In the genomic region with DNA sequence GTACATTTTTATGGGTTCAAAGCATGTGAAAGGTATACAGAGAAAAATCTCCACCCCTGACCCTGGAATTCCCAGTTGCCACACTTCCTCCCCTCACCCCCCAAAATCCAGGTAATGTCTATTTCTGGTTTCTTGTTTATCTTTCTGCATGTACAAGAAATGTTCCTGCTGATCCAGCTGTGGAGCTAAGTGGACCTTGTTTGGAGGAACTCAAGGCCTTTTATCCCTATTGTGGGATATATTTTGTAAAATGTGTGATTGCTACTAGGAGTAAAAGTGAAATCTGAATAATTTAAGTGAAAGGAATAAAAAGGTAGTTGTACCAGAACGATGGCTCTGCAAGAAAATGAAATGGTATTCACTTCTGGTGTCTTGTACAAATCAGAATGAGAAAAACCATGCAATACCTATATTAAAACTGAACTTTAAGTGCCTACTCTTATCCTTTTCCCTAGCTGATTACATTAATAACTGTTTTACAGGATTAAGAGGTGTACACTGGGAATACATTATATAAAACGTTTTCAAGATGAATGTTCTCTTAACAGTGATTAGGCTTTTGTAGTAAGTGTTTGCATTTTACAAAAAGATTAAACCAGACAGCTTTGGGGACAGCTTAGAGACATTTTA, we compare ENCODE assay signal across 8 cellular contexts. TPM values are rescaled to one million over a fixed set of nuclear protein-coding genes. Genes with fewer than 3 reads are reported as not detected.
DNase-seq lines count a peak whose midpoint lies in the region; ATAC-seq and TF ChIP-seq lines count a peak whose summit lies in the region.

No MANE protein-coding gene starts in this region.

- intact Hi-C loops in mammary epithelial cell (cut with micrococcal nuclease), result loop anchor here (2.0 kb wide), 1 partner anchor 66 kb away; no protein-coding TSS in a partner anchor

- 2% methylated on average over 2 of the region's 2 CpGs for WGBS in mammary epithelial cell (ENCODE audit: low coverage, missing lambda C conversion rate)

- H3K79me2 ChIP-seq in mammary epithelial cell (ENCODE audit: insufficient read depth, low read length), result peaks cover 91% of the 10 kb centered on the region

- no peaks in the 10 kb centered on the region for H3K9me3 Mint-ChIP-seq in naive B cell

- DNase-seq in AG10803 (ENCODE audit: low read depth) (no peak), mammary epithelial cell (peak; percentile 14), naive B cell (no peak), NCI-H1436 (lab: John Stamatoyannopoulos, UW) (no peak), OCI-M2 (lab: John Stamatoyannopoulos, UW; ENCODE audit: unreplicated experiment) (no peak), Peyer's patch (no peak)
- no peak for DNase-seq in effector CD8-positive, alpha-beta T cell (lab: John Stamatoyannopoulos, UW)

- H3K4me1 Mint-ChIP-seq in naive B cell, result peaks cover 37 to 65% (median 41%) of the 10 kb centered on the region in 3 donors

- no peaks in the 10 kb centered on the region for H4K20me1 ChIP-seq in mammary epithelial cell (ENCODE audit: insufficient read depth, low read length)

- in situ Hi-C loops in mammary epithelial cell (cut with MboI; ENCODE audit: low sequenced_read_pairs in 2 of 2), result no loop called here

- TF ChIP-seq CTCF in AG10803 (conservative IDR thresholded peaks at IDR 0.05; ENCODE audit: low read length), result no peak
- TF ChIP-seq CTCF in mammary epithelial cell (conservative IDR thresholded peaks at IDR 0.05 in 1 of 2, IDR thresholded peaks at IDR 0.05 in 1 of 2; ENCODE audit: extremely low read depth in 1 of 2, insufficient read depth in 1 of 2, low read depth in 1 of 2, low read length in 2 of 2), result no peak
- TF ChIP-seq CTCF in Peyer's patch (IDR thresholded peaks at IDR 0.05), result no peak

- H3K27me3 Mint-ChIP-seq in naive B cell, result no peaks in the 10 kb centered on the region

- no peaks in the 10 kb centered on the region for H3K36me3 Mint-ChIP-seq in naive B cell

- dilution Hi-C loops in mammary epithelial cell (cut with HindIII; ENCODE audit: low sequenced_read_pairs), result no loop called here

- no peak for TF ChIP-seq POLR2A in Peyer's patch (IDR thresholded peaks at IDR 0.05)

- H3K9ac ChIP-seq in HUES48 (ENCODE audit: low read depth, low read length) (no peak overlapping the region), mammary epithelial cell (ENCODE audit: insufficient read depth, low read length) (peak overlapping the region; percentile 100)

- H3K36me3 ChIP-seq in HUES48 (ENCODE audit: control insufficient read depth, insufficient read depth, low read length) (no peaks in the 10 kb centered on the region), mammary epithelial cell (ENCODE audit: insufficient read depth, low read length) (no peaks in the 10 kb centered on the region), Peyer's patch (no peaks in the 10 kb centered on the region)

- H3K4me3 ChIP-seq in AG10803 (ENCODE audit: low read length), result peak overlapping the region; percentile 92
- peak overlapping the region; percentile 99 for H3K4me3 ChIP-seq in HUES48 (ENCODE audit: low read depth, low read length)
- H3K4me3 ChIP-seq in mammary epithelial cell (replicated peaks in 1 of 3; ENCODE audit: insufficient read depth in 1 of 3, low read depth in 2 of 3, low read length in 3 of 3), result peak overlapping the region; percentile 15 to 99 (median 98)
- H3K4me3 ChIP-seq in Peyer's patch, result peak overlapping the region in 1 of 4 donors; percentile 89

- H3K27me3 ChIP-seq in HUES48 (ENCODE audit: control insufficient read depth, insufficient read depth, low read length) (no peaks in the 10 kb centered on the region), mammary epithelial cell (ENCODE audit: insufficient read depth, low read length) (no peaks in the 10 kb centered on the region), Peyer's patch (no peaks in the 10 kb centered on the region)

- no TSS peak for BruUV-seq in mammary epithelial cell (replicated peaks; lab: Mats Ljungman, UMichigan)

- H3K4me1 ChIP-seq in HUES48 (ENCODE audit: control insufficient read depth, insufficient read depth, low read length), result peaks cover 21% of the 10 kb centered on the region
- H3K4me1 ChIP-seq in mammary epithelial cell (ENCODE audit: insufficient read depth, low read length), result peaks cover 31% of the 10 kb centered on the region
- peaks cover 0 to 25% (median 10%) of the 10 kb centered on the region in 4 donors for H3K4me1 ChIP-seq in Peyer's patch

- no peak overlapping the region for H2AFZ ChIP-seq in mammary epithelial cell (ENCODE audit: low read depth, low read length)

- no peak for ATAC-seq in naive B cell (ENCODE audit: low read depth in 2 of 2)

- H3K27ac Mint-ChIP-seq in naive B cell, result peak overlapping the region in 5 of 6 donors; percentile 43 to 99 (median 95)

- CTCF ChIA-PET in mammary epithelial cell (lab: Charles Lee; ENCODE audit: low non-redundant PET), result no interaction called here

- H3K4me3 Mint-ChIP-seq in naive B cell, result peak overlapping the region; percentile 46 to 100 (median 97)

- H3K9me3 ChIP-seq in HUES48 (ENCODE audit: control insufficient read depth, insufficient read depth, low read length) (no peaks in the 10 kb centered on the region), mammary epithelial cell (replicated peaks; ENCODE audit: insufficient read depth, low read length) (no peaks in the 10 kb centered on the region), Peyer's patch (no peaks in the 10 kb centered on the region)

- H3K27ac ChIP-seq in HUES48 (ENCODE audit: low read depth, low read length) (peak overlapping the region; percentile 98), mammary epithelial cell (ENCODE audit: insufficient read depth, low read depth, low read length) (peak overlapping the region; percentile 98), Peyer's patch (peak overlapping the region in 2 of 4 donors; percentile 95 to 99)

- H3K4me2 ChIP-seq in mammary epithelial cell (ENCODE audit: insufficient read depth, low read depth, low read length), result peak overlapping the region; percentile 80

RNA-seq across cellular contexts. Expression of a gene that starts 3.1 kb away (rescaled TPM):
- total RNA-seq in mammary epithelial cell (10 to 100 TPM; 32.3 to 48.1 TPM), Peyer's patch (10 to 100 TPM; 51.8 to 94.9 (median 61.5) TPM)
- polyA plus RNA-seq in mammary epithelial cell (6.5 TPM), naive B cell (ENCODE audit: low read depth in 6 of 6) (10 to 100 TPM in 4 of 6 donors, 1 to 10 TPM in 1, under 1 TPM in 1; 0.96 to 63.0 (median 11.5) TPM)
- 37.1 TPM for polyA minus RNA-seq in mammary epithelial cell

RNA-seq across cellular contexts. Expression of a gene that starts 43.1 kb away (rescaled TPM):
- total RNA-seq in mammary epithelial cell (1 to 10 TPM; 1.2 to 1.3 TPM), Peyer's patch (1 to 10 TPM; 1.3 to 2.5 (median 1.6) TPM)
- polyA plus RNA-seq in mammary epithelial cell (1.9 TPM), naive B cell (ENCODE audit: low read depth in 6 of 6) (1 to 10 TPM in 3 of 6 donors, under 1 TPM in 3; 0.11 to 1.3 (median 0.94) TPM)
- not detected for polyA minus RNA-seq in mammary epithelial cell
